ENCODE assay signal across 8 cellular contexts in genomic region chr5:135560858-135561257, GRCh38. TPM values are rescaled to one million over a fixed set of nuclear protein-coding genes. Genes with fewer than 3 reads are reported as not detected.
DNase-seq lines count a peak whose midpoint lies in the region; ATAC-seq and TF ChIP-seq lines count a peak whose summit lies in the region.

No MANE protein-coding gene starts in this region.

- peaks cover 0 to 6% (median 0%) of the 10 kb centered on the region in 11 experiments; a peak in 1 of 22 replicates for H3K27me3 ChIP-seq in BLaER1 treated with 17β-estradiol and CSF1 and Interleukin-3, amounts not matched to agents 10 nM and 100 nM

- ATAC-seq in GM19023 (IDR thresholded peaks at IDR 0.05; ENCODE audit: unreplicated experiment) (peak; percentile 95), HG03139 (IDR thresholded peaks at IDR 0.05; ENCODE audit: unreplicated experiment) (peak; percentile 91)

- no peaks in the 10 kb centered on the region; a peak in 2 of 22 replicates for H4K20me1 ChIP-seq in BLaER1 treated with 17β-estradiol and CSF1 and Interleukin-3, amounts not matched to agents 10 nM and 100 nM

- peaks cover 0 to 10% (median 4%) of the 10 kb centered on the region in 10 experiments; a peak in 8 of 20 replicates for H3K4me1 ChIP-seq in BLaER1 treated with 17β-estradiol and CSF1 and Interleukin-3, amounts not matched to agents 10 nM and 100 nM

- H3K9ac ChIP-seq in BLaER1 treated with 17β-estradiol and CSF1 and Interleukin-3, amounts not matched to agents 10 nM and 100 nM: no peak overlapping the region

- peaks cover 0 to 8% (median 0%) of the 10 kb centered on the region in 11 experiments; a peak in 2 of 22 replicates for H3K9me3 ChIP-seq in BLaER1 treated with 17β-estradiol and CSF1 and Interleukin-3, amounts not matched to agents 10 nM and 100 nM (replicated peaks in 1 of 11)

- H3K36me3 ChIP-seq in BLaER1 treated with 17β-estradiol and CSF1 and Interleukin-3, amounts not matched to agents 10 nM and 100 nM: no peaks in the 10 kb centered on the region

- H3K4me3 ChIP-seq in BLaER1 treated with 17β-estradiol and CSF1 and Interleukin-3, amounts not matched to agents 10 nM and 100 nM: no peak overlapping the region
- H3K4me3 ChIP-seq in coronary artery: no peak overlapping the region

- peak overlapping the region in 9 of 11 experiments; percentile 8 to 61 (median 45); a peak in 14 of 22 replicates for H3K4me2 ChIP-seq in BLaER1 treated with 17β-estradiol and CSF1 and Interleukin-3, amounts not matched to agents 10 nM and 100 nM

- peak; percentile 54 for TF ChIP-seq CTCF in coronary artery (IDR thresholded peaks at IDR 0.05)

- H3K27ac ChIP-seq in BLaER1 treated with 17β-estradiol and CSF1 and Interleukin-3, amounts not matched to agents 10 nM and 100 nM: no peak overlapping the region
- H3K27ac ChIP-seq in coronary artery: no peak overlapping the region

- DNase-seq in NCI-H226 (peak; percentile 43), coronary artery (ENCODE audit: low spot score) (no peak), lung microvascular endothelial cell (ENCODE audit: low read depth in 2 of 2) (peak; percentile 72)
- DNase-seq in activated CD4-positive, alpha-beta T cell treated with anti-CD3 and anti-CD28 coated beads for 24 hours (ENCODE audit: low read depth in 2 of 2): peak; percentile 48 to 72
- peak; percentile 59 to 65 for DNase-seq in stimulated activated CD8-positive, alpha-beta memory T cell treated with anti-CD3 and anti-CD28 coated beads, Interleukin-2, amount 100 ng/mL, for 48 hours (ENCODE audit: low read depth in 2 of 2)

RNA-seq across cellular contexts. Expression of gene CXCL14, which starts 17.9 kb away (rescaled TPM):
- total RNA-seq in lung microvascular endothelial cell: not detected in 2 replicates

RNA-seq across cellular contexts. Expression of gene NEUROG1, which starts 25.1 kb away (rescaled TPM):
- total RNA-seq in lung microvascular endothelial cell: not detected in 2 replicates
